ENCODE assay signal across 9 cellular contexts in genomic region chr9:112711050-112711689, GRCh38. TPM values are rescaled to one million over a fixed set of nuclear protein-coding genes. Genes with fewer than 3 reads are reported as not detected.
DNase-seq lines count a peak whose midpoint lies in the region; ATAC-seq, FAIRE-seq and TF ChIP-seq lines count a peak whose summit lies in the region.
"Had no signal": no experiment of that assay in that cellular context is flagged by ENCODE, and none has a peak within 500 bp of the region (broad histone marks: within the 10 kb centered on the region; RNA-seq: fewer than 3 reads in every experiment).

No MANE protein-coding gene starts in this region.

- FAIRE-seq in H54 (lab: Jason Lieb, UNC): no peak

- H3K27me3 ChIP-seq in kidney epithelial cell (ENCODE audit: control insufficient read depth, insufficient read depth, low read length): no peaks in the 10 kb centered on the region

- peak; percentile 75 for TF ChIP-seq CTCF in kidney epithelial cell (IDR thresholded peaks at IDR 0.05; ENCODE audit: insufficient read depth, low read length, poor library complexity, severe bottlenecking)

- TF ChIP-seq POLR2A in H54 (IDR thresholded peaks at IDR 0.05; ENCODE audit: low read depth, low read length): no peak

- H3K36me3 ChIP-seq in kidney epithelial cell (ENCODE audit: control insufficient read depth, insufficient read depth, low read length): no peaks in the 10 kb centered on the region

- ATAC-seq in HG03159 (IDR thresholded peaks at IDR 0.05; ENCODE audit: unreplicated experiment) (no peak), GM21825 (IDR thresholded peaks at IDR 0.05; ENCODE audit: unreplicated experiment) (no peak)

- no peak overlapping the region for H3K4me3 ChIP-seq in kidney epithelial cell (ENCODE audit: low read depth, low read length)

- DNase-seq in AML-193 (lab: John Stamatoyannopoulos, UW) (peak; percentile 1 to 15), HT-29 (ENCODE audit: low spot score) (peak; percentile 47), amniotic stem cell (lab: John Stamatoyannopoulos, UW) (peak; percentile 58), kidney epithelial cell (ENCODE audit: low read depth) (no peak), NCI-H446 treated with DMSO at 0.1 percent for 48 hours (lab: John Stamatoyannopoulos, UW) (no peak), H54 (ENCODE audit: insufficient read length, low spot score) (no peak)
- DNase-seq: aorta had no signal

RNA-seq across cellular contexts. Expression of gene INIP, which starts 6.7 kb away (rescaled TPM):
- total RNA-seq in HT-29 (2014; rRNA removed; shearing (Covaris generic)): 9.2 and 10.5 TPM in 2 replicates
- 24.5 and 25.0 TPM in 2 replicates for total RNA-seq in kidney epithelial cell

RNA-seq across cellular contexts. Expression of gene SNX30, which starts 39.4 kb away (rescaled TPM):
- 2.8 and 3.2 TPM in 2 replicates for total RNA-seq in HT-29 (2014; rRNA removed; shearing (Covaris generic))
- 19.5 and 22.5 TPM in 2 replicates for total RNA-seq in kidney epithelial cell

Comparison
In these comparisons a context has a peak if more than half of its experiments do, and no peak if none do; other contexts are left out.
1. DNase-seq: peak in AML-193 (2 of 2), HT-29 (single experiment) and amniotic stem cell (single experiment); none in kidney epithelial cell (single experiment), NCI-H446 treated with DMSO at 0.1 percent for 48 hours (single experiment) and H54 (single experiment).